18 cellular contexts compared by ENCODE assay signal in the genomic region with DNA sequence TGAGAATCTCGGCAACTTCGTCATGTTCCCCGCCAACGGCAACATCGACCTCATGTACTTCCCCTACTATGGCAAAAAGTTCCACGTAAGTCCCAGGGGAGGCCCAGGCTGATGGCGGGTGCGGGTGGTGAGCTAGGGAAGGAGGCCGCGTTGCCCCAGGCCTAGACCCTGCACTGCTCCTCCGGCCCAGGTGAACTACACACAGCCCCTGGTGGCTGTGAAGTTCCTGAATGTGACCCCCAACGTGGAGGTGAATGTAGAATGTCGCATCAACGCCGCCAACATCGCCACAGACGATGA. TPM values are rescaled to one million over a fixed set of nuclear protein-coding genes. Genes with fewer than 3 reads are reported as not detected.
DNase-seq lines count a peak whose midpoint lies in the region; ATAC-seq and TF ChIP-seq lines count a peak whose summit lies in the region.
"Had no signal": no experiment of that assay in that cellular context is flagged by ENCODE, and none has a peak within 500 bp of the region (broad histone marks: within the 10 kb centered on the region; RNA-seq: fewer than 3 reads in every experiment).

No MANE protein-coding gene starts in this region.

- peaks cover 49% of the 10 kb centered on the region for H3K4me1 Mint-ChIP-seq in WTC11

- no peak overlapping the region for H3K4me3 Mint-ChIP-seq in WTC11

- no peak overlapping the region for H3K9ac ChIP-seq in mesendoderm (ENCODE audit: low read length)

- H2BK5ac ChIP-seq in mesendoderm (ENCODE audit: low read length) = no peak overlapping the region

- peak overlapping the region; percentile 31 for H2AK5ac ChIP-seq in mesendoderm (ENCODE audit: low read length)

- H3K23ac ChIP-seq in mesendoderm (ENCODE audit: low read length) = no peak overlapping the region

- H3K4me3 ChIP-seq in left ventricle myocardium inferior (no peak overlapping the region), heart right ventricle (no peak overlapping the region), mesendoderm (ENCODE audit: low read length) (no peak overlapping the region)
- H3K4me3 ChIP-seq: K562, SJSA1 had no signal

- H2BK15ac ChIP-seq in mesendoderm (replicated peaks; ENCODE audit: low read depth) = no peak overlapping the region

- intact Hi-C loops in left ventricle myocardium inferior (cut with micrococcal nuclease) (no loop called here), heart right ventricle (cut with DNase I) (no loop called here)

- peaks cover 23% of the 10 kb centered on the region for H3K27me3 Mint-ChIP-seq in WTC11 (ENCODE audit: low read depth)

- H3K9me3 ChIP-seq in left ventricle myocardium inferior (replicated peaks) = no peaks in the 10 kb centered on the region
- no peaks in the 10 kb centered on the region for H3K9me3 ChIP-seq in heart right ventricle
- H3K9me3 ChIP-seq: BE2C, SJSA1 had no signal

- no peak overlapping the region for H3K56ac ChIP-seq in mesendoderm (ENCODE audit: low read length)

- no peak overlapping the region for H3K4ac ChIP-seq in mesendoderm (ENCODE audit: low read depth, low read length)

- H3K79me2 ChIP-seq in mesendoderm (ENCODE audit: control insufficient read depth, insufficient read depth, low read length) = no peaks in the 10 kb centered on the region

- CTCF ChIA-PET in WTC11 (lab: Charles Lee) = interaction anchor here (1.1 to 6.9 kb wide), 7 partner anchors 14 to 61 kb away, joined by 4 to 68 read pairs (median 17); a partner anchor contains a TSS

- no peak overlapping the region for H3K18ac ChIP-seq in mesendoderm (ENCODE audit: low read length)

- H4K8ac ChIP-seq in mesendoderm (ENCODE audit: low read depth, low read length) = no peak overlapping the region

- peak overlapping the region; percentile 36 for H3K27ac ChIP-seq in left ventricle myocardium inferior (replicated peaks)
- no peak overlapping the region for H3K27ac ChIP-seq in heart right ventricle
- no peak overlapping the region for H3K27ac ChIP-seq in mesendoderm (ENCODE audit: low read depth, low read length)
- H3K27ac ChIP-seq: SJSA1 had no signal

- no peak overlapping the region for H4K5ac ChIP-seq in mesendoderm (ENCODE audit: low read length)

- H3K79me1 ChIP-seq in mesendoderm (ENCODE audit: low read length) = no peaks in the 10 kb centered on the region

- no peak overlapping the region for H3K4me2 ChIP-seq in mesendoderm (ENCODE audit: low read length)

- peaks cover 28% of the 10 kb centered on the region for H3K36me3 Mint-ChIP-seq in WTC11
- H3K36me3 Mint-ChIP-seq: CD8-positive, alpha-beta memory T cell had no signal

- WGBS in heart right ventricle, 2 donors = 87 to 89% methylated on average over 17 of the region's 17 CpGs
- no CpG with 5 or more reads among the region's 17 CpGs for WGBS in mesendoderm (ENCODE audit: extremely low coverage, insufficient coverage, low lambda C conversion rate)

- H3K27ac Mint-ChIP-seq in WTC11 = peak overlapping the region; percentile 82; the same call in 1 of the 2 replicates

- no peak overlapping the region for H2BK120ac ChIP-seq in mesendoderm (ENCODE audit: low read depth, low read length)

- H3K36me3 ChIP-seq in left ventricle myocardium inferior (no peaks in the 10 kb centered on the region), heart right ventricle (peaks cover 0 to 4% (median 0%) of the 10 kb centered on the region in 9 donors), mesendoderm (ENCODE audit: control insufficient read depth, insufficient read depth, low read length) (no peaks in the 10 kb centered on the region)
- H3K36me3 ChIP-seq: BE2C, SJSA1 had no signal

- H3K4me1 ChIP-seq in left ventricle myocardium inferior (peaks cover 28% of the 10 kb centered on the region), heart right ventricle (peaks cover 3 to 32% (median 24%) of the 10 kb centered on the region in 9 donors), mesendoderm (ENCODE audit: control insufficient read depth, low read depth, low read length) (peaks cover 7% of the 10 kb centered on the region)
- H3K4me1 ChIP-seq: BE2C had no signal

- DNase-seq in left ventricle myocardium inferior (no peak), heart right ventricle (no peak), WTC11 (ENCODE audit: low spot score) (no peak), mesendoderm (no peak), hippocampal formation (lab: John Stamatoyannopoulos, UW) (no peak), globus pallidus (ENCODE audit: low spot score) (no peak)
- DNase-seq: 8988T; BE2C; CD8-positive, alpha-beta memory T cell; DMS79 treated with DMSO at 0.1 percent for 48 hours; NCI-H1105; NCI-H2081 treated with DMSO at 0.1 percent for 48 hours; NCI-H446 treated with DMSO at 0.1 percent for 48 hours had no signal

- H3K9me3 Mint-ChIP-seq in WTC11 = no peaks in the 10 kb centered on the region

- POLR2A ChIA-PET in WTC11 (lab: Charles Lee) = interaction anchor here (0.5 to 2.4 kb wide), 2 partner anchors 28 to 121 kb away, joined by 4 to 20 read pairs; a partner anchor contains a TSS

- TF ChIP-seq CTCF in left ventricle myocardium inferior (IDR thresholded peaks at IDR 0.05; ENCODE audit: borderline replicate concordance) (no peak), heart right ventricle (IDR thresholded peaks at IDR 0.05) (no peak), WTC11 (IDR thresholded peaks at IDR 0.05) (no peak)

- peaks cover 23% of the 10 kb centered on the region for H3K27me3 ChIP-seq in left ventricle myocardium inferior (ENCODE audit: low read depth)
- H3K27me3 ChIP-seq in heart right ventricle = peaks cover 0 to 31% (median 15%) of the 10 kb centered on the region in 7 donors
- H3K27me3 ChIP-seq in mesendoderm (ENCODE audit: insufficient read depth, low read length, poor library complexity) = peaks cover 7% of the 10 kb centered on the region

- no peak for ATAC-seq in heart right ventricle
- ATAC-seq in WTC11 = no peak
- ATAC-seq in HG02884 (IDR thresholded peaks at IDR 0.05; ENCODE audit: unreplicated experiment) = no peak
- ATAC-seq in HG03571 (IDR thresholded peaks at IDR 0.05; ENCODE audit: unreplicated experiment) = no peak
- ATAC-seq: K562, Panc1 had no signal

TF ChIP-seq in WTC11, 78 proteins besides CTCF, POLR2A, EP300 and RAD21:
- TF ChIP-seq FOXP1 (CRISPR knock-in tag; IDR thresholded peaks at IDR 0.05; ENCODE audit: borderline replicate concordance) = peak; percentile 35; the same call in 1 of the 2 replicates
- no peak for TF ChIP-seq ZNF121 (CRISPR knock-in tag; IDR thresholded peaks at IDR 0.05)

RNA-seq across cellular contexts. Expression of a gene that starts 4.8 kb away (rescaled TPM):
- total RNA-seq in left ventricle myocardium inferior (2.8 TPM), heart right ventricle (1 to 10 TPM; 1.4 to 6.5 (median 3.9) TPM), WTC11 (2021) (29.1 to 37.5 TPM (median 35.9 TPM) in 3 replicates)
- polyA plus RNA-seq in heart right ventricle = 1 to 10 TPM in 1 of 2 donors, under 1 TPM in 1; 0.91 to 6.2 TPM
- 3.2 TPM for polyA plus RNA-seq in mesendoderm (2013, experiment 1 of 2)
- 3.1 TPM for polyA plus RNA-seq in mesendoderm (2013, experiment 2 of 2)
- total RNA-seq: SJSA1 had no signal
- polyA plus RNA-seq: CD8-positive, alpha-beta memory T cell had no signal

RNA-seq across cellular contexts. Expression of a gene that starts 25.6 kb away (rescaled TPM):
- total RNA-seq in left ventricle myocardium inferior (0.74 TPM), heart right ventricle (under 1 TPM in 7 of 10 donors, not detected in 3; 0.25 to 0.77 (median 0.38) TPM), WTC11 (2021) (0.83 to 1.2 TPM (median 1.1 TPM) in 3 replicates)
- polyA plus RNA-seq in heart right ventricle = 1 to 10 TPM in 1 of 2 donors, under 1 TPM in 1; 0.19 to 1.3 TPM
- polyA plus RNA-seq in mesendoderm (2013, experiment 1 of 2) = 0.34 TPM
- polyA plus RNA-seq in mesendoderm (2013, experiment 2 of 2) = 0.46 TPM
- total RNA-seq: CD8-positive, alpha-beta memory T cell; K562; SJSA1 had no signal
- polyA plus RNA-seq: CD8-positive, alpha-beta memory T cell; K562 had no signal

RNA-seq across cellular contexts. Expression of a gene that starts 27.9 kb away (rescaled TPM):
- 73.5 TPM for total RNA-seq in left ventricle myocardium inferior
- 10 to 100 TPM; 45.7 to 83.3 (median 66.0) TPM for total RNA-seq in heart right ventricle
- polyA plus RNA-seq in heart right ventricle = 100 to 1,000 TPM; 138 to 164 TPM
- 68.3 to 75.8 TPM (median 73.1 TPM) in 3 replicates for total RNA-seq in WTC11 (2021)
- polyA plus RNA-seq in mesendoderm (2013, experiment 1 of 2) = 26.8 TPM
- 26.5 TPM for polyA plus RNA-seq in mesendoderm (2013, experiment 2 of 2)

RNA-seq across cellular contexts. Expression of a gene that starts 31.8 kb away (rescaled TPM):
- total RNA-seq in left ventricle myocardium inferior (11.7 TPM), heart right ventricle (10 to 100 TPM in 9 of 10 donors, 1 to 10 TPM in 1; 8.2 to 29.1 (median 13.9) TPM), WTC11 (2021) (173 to 179 TPM (median 176 TPM) in 3 replicates)
- polyA plus RNA-seq in heart right ventricle = 1 to 10 TPM; 7.9 to 8.6 TPM
- polyA plus RNA-seq in mesendoderm (2013, experiment 1 of 2) = 206 TPM
- polyA plus RNA-seq in mesendoderm (2013, experiment 2 of 2) = 206 TPM

RNA-seq across cellular contexts. Expression of a gene that starts 32.8 kb away (rescaled TPM):
- total RNA-seq in left ventricle myocardium inferior = 4.7 TPM
- total RNA-seq in heart right ventricle = 1 to 10 TPM; 3.8 to 5.8 (median 4.7) TPM
- polyA plus RNA-seq in heart right ventricle = 10 to 100 TPM; 10.4 to 12.1 TPM
- total RNA-seq in WTC11 (2021) = 35.5 to 37.3 TPM (median 37.2 TPM) in 3 replicates
- 19.8 TPM for polyA plus RNA-seq in mesendoderm (2013, experiment 1 of 2)
- 18.7 TPM for polyA plus RNA-seq in mesendoderm (2013, experiment 2 of 2)
